In genomic region chr16:3282103-3282746, GRCh38 we compare ENCODE assay signal across 9 cellular contexts. TPM values are rescaled to one million over a fixed set of nuclear protein-coding genes. Genes with fewer than 3 reads are reported as not detected.
DNase-seq lines count a peak whose midpoint lies in the region; ATAC-seq and TF ChIP-seq lines count a peak whose summit lies in the region.
"Had no signal": no experiment of that assay in that cellular context is flagged by ENCODE, and none has a peak within 500 bp of the region (broad histone marks: within the 10 kb centered on the region; RNA-seq: fewer than 3 reads in every experiment).

No MANE protein-coding gene starts in this region.

- no peak for TF ChIP-seq CTCF in natural killer cell (IDR thresholded peaks at IDR 0.05)

- peak; percentile 79 for ATAC-seq in SK-N-SH treated with all-trans-retinoic acid at 6 μM for 48 hours
- ATAC-seq in natural killer cell = peak; percentile 3 to 13 (median 12)

- peaks cover 11% of the 10 kb centered on the region; the same call in 1 of the 2 replicates for H3K9me3 ChIP-seq in Karpas-422 (ENCODE audit: low read length)

- peaks cover 25 to 32% of the 10 kb centered on the region in 2 donors for H3K4me1 Mint-ChIP-seq in natural killer cell

- H4K20me1 ChIP-seq in Karpas-422 (ENCODE audit: insufficient read depth, low read depth, low read length) = no peaks in the 10 kb centered on the region

- H3K36me3 ChIP-seq in H7 (replicated peaks; ENCODE audit: control insufficient read depth, insufficient read depth, low read length) = peaks cover 15% of the 10 kb centered on the region
- H3K36me3 ChIP-seq in Karpas-422 (ENCODE audit: insufficient read depth, low read length) = peaks cover 29% of the 10 kb centered on the region

- H3K4me3 Mint-ChIP-seq in natural killer cell = peak overlapping the region; percentile 98

- H3K4me2 ChIP-seq in Karpas-422 (ENCODE audit: low read depth, low read length, poor library complexity, severe bottlenecking) = peak overlapping the region; percentile 87

- H3K79me2 ChIP-seq in Karpas-422 (ENCODE audit: low read length) = peaks cover 37% of the 10 kb centered on the region

- no peaks in the 10 kb centered on the region for H3K9me3 Mint-ChIP-seq in natural killer cell

- H2AFZ ChIP-seq in Karpas-422 (ENCODE audit: low read length) = peak overlapping the region; percentile 94

- H3K4me1 ChIP-seq in Karpas-422 (ENCODE audit: low read length) = peaks cover 23% of the 10 kb centered on the region

- intact Hi-C loops in natural killer cell (cut with micrococcal nuclease) = no loop called here

- H3K9ac ChIP-seq in Karpas-422 (ENCODE audit: low read length) = peak overlapping the region; percentile 99

- H3K27me3 ChIP-seq in H7 (ENCODE audit: control insufficient read depth, insufficient read depth, low read length) (no peaks in the 10 kb centered on the region), Karpas-422 (ENCODE audit: low read length) (no peaks in the 10 kb centered on the region)

- peak overlapping the region; percentile 92 to 95 for H3K27ac Mint-ChIP-seq in natural killer cell

- H3K4me3 ChIP-seq in H7 (ENCODE audit: insufficient read depth, low read depth, low read length) = peak overlapping the region; percentile 90
- H3K4me3 ChIP-seq in Karpas-422 (ENCODE audit: low read length) = peak overlapping the region; percentile 77

- H3K27ac ChIP-seq in Karpas-422 (ENCODE audit: low read length) (peak overlapping the region; percentile 88; the same call in 1 of the 2 replicates), epithelial cell of prostate (peak overlapping the region; percentile 99)

- peak; percentile 82 to 94 (median 92) for DNase-seq in NCI-H1417 (lab: John Stamatoyannopoulos, UW)
- no peak for DNase-seq in NCI-H1417 treated with DMSO at 0.1 percent for 48 hours (lab: John Stamatoyannopoulos, UW)
- no peak for DNase-seq in H7
- DNase-seq in Karpas-422 = no peak
- DNase-seq in epithelial cell of prostate (ENCODE audit: low read depth, low spot score) = no peak
- no peak for DNase-seq in natural killer cell
- DNase-seq in stimulated activated CD4-positive, alpha-beta T cell treated with anti-CD3 and anti-CD28 coated beads, Interleukin-4, amount 100 ng/mL, for 4 hours = no peak

- no peaks in the 10 kb centered on the region for H3K27me3 Mint-ChIP-seq in natural killer cell (ENCODE audit: low read depth in 2 of 2)

- no peaks in the 10 kb centered on the region for H3K9me2 ChIP-seq in Karpas-422 (replicated peaks; ENCODE audit: insufficient read depth, low read length)

- H3K36me3 Mint-ChIP-seq in natural killer cell = no peaks in the 10 kb centered on the region

TF ChIP-seq in SK-N-SH treated with all-trans-retinoic acid at 6 μM for 48 hours, 23 proteins besides CTCF, POLR2A, EP300 and RAD21:
- TF ChIP-seq ZC3H10 (CRISPR knock-in tag; IDR thresholded peaks at IDR 0.05) (no peak), ESRRG (CRISPR knock-in tag; IDR thresholded peaks at IDR 0.05) (no peak)

RNA-seq across cellular contexts. Expression of gene ZNF263, which starts 1.1 kb away (rescaled TPM):
- total RNA-seq in H7 (2014; rRNA removed; shearing (Covaris generic)) = 32.4 and 47.5 TPM in 2 replicates
- total RNA-seq in Karpas-422 (2014; rRNA removed; shearing (Covaris generic); ENCODE audit: low replicate concordance) = 26.6 and 45.7 TPM in 2 replicates
- total RNA-seq in natural killer cell = 10 to 100 TPM; 25.7 to 38.8 (median 28.1) TPM

RNA-seq across cellular contexts. Expression of gene TIGD7, which starts 23.0 kb away (rescaled TPM):
- 2.1 and 5.5 TPM in 2 replicates for total RNA-seq in H7 (2014; rRNA removed; shearing (Covaris generic))
- 2.8 and 4.1 TPM in 2 replicates for total RNA-seq in Karpas-422 (2014; rRNA removed; shearing (Covaris generic); ENCODE audit: low replicate concordance)
- total RNA-seq in natural killer cell = 1 to 10 TPM; 3.7 to 9.1 (median 3.7) TPM

RNA-seq across cellular contexts. Expression of gene ZNF75A, which starts 23.1 kb away (rescaled TPM):
- total RNA-seq in H7 (2014; rRNA removed; shearing (Covaris generic)) = 12.1 and 14.9 TPM in 2 replicates
- 22.0 and 26.1 TPM in 2 replicates for total RNA-seq in Karpas-422 (2014; rRNA removed; shearing (Covaris generic); ENCODE audit: low replicate concordance)
- total RNA-seq in natural killer cell = 10 to 100 TPM; 30.6 to 44.6 (median 39.0) TPM

RNA-seq across cellular contexts. Expression of gene MEFV, which starts 25.8 kb away (rescaled TPM):
- total RNA-seq in H7 (2014; rRNA removed; shearing (Covaris generic)) = 0.14 TPM in 1 of 2 replicates, not detected in the other
- not detected in 2 replicates for total RNA-seq in Karpas-422 (2014; rRNA removed; shearing (Covaris generic); ENCODE audit: low replicate concordance)
- total RNA-seq in natural killer cell = 1 to 10 TPM; 2.4 to 6.2 (median 5.4) TPM
- total RNA-seq: glomerular endothelial cell had no signal

RNA-seq across cellular contexts. Expression of gene ZNF200, which starts 47.3 kb away (rescaled TPM):
- total RNA-seq in H7 (2014; rRNA removed; shearing (Covaris generic)) = 9.1 and 13.1 TPM in 2 replicates
- total RNA-seq in Karpas-422 (2014; rRNA removed; shearing (Covaris generic); ENCODE audit: low replicate concordance) = 8.5 and 12.1 TPM in 2 replicates
- 10 to 100 TPM in 1 of 3 donors, 1 to 10 TPM in 2; 5.3 to 10.9 (median 5.6) TPM for total RNA-seq in natural killer cell

Comparison
In these comparisons a context has a peak if more than half of its experiments do, and no peak if none do; other contexts are left out.
1. DNase-seq: peak in NCI-H1417 (3 of 3); none in NCI-H1417 treated with DMSO at 0.1 percent for 48 hours (single experiment), H7 (single experiment), Karpas-422 (single experiment), epithelial cell of prostate (single experiment), natural killer cell (single experiment) and stimulated activated CD4-positive, alpha-beta T cell treated with anti-CD3 and anti-CD28 coated beads, Interleukin-4, amount 100 ng/mL, for 4 hours (0 of 2).